15 cellular contexts compared by ENCODE assay signal in the genomic region with DNA sequence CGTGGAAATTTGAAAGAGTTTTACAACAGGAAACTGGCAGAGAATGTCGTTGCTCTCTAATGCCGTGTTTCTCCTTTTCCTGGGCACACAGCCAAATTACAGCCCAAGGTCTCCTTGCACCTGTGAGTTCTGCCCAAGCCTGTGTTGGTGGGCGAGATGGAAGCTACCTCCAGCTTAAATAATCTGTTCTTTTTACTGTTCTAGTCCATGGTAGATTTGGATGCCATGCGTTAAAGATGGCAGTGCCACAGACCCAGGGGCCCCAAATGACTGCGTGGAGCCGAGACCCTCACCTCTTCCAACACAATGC.
DNase-seq lines count a peak whose midpoint lies in the region; TF ChIP-seq lines count a peak whose summit lies in the region.
"Had no signal": no experiment of that assay in that cellular context is flagged by ENCODE, and none has a peak within 500 bp of the region (broad histone marks: within the 10 kb centered on the region; RNA-seq: fewer than 3 reads in every experiment).

No MANE protein-coding gene starts in this region.

- peaks cover 2% of the 10 kb centered on the region for H3K27me3 Mint-ChIP-seq in osteocyte (ENCODE audit: unreplicated experiment)

- no peaks in the 10 kb centered on the region for H3K36me3 Mint-ChIP-seq in osteocyte (ENCODE audit: unreplicated experiment)
- H3K36me3 Mint-ChIP-seq: T-cell had no signal

- peak in 2 of 3 experiments; percentile 26 to 43 for DNase-seq in NCI-H1417 (lab: John Stamatoyannopoulos, UW)
- DNase-seq in NCI-H1417 treated with DMSO at 0.1 percent for 48 hours (lab: John Stamatoyannopoulos, UW) = no peak
- peak; percentile 11 for DNase-seq in NCI-H128 (lab: John Stamatoyannopoulos, UW; ENCODE audit: unreplicated experiment)
- DNase-seq in osteocyte (ENCODE audit: extremely low spot score, unreplicated experiment) = peak; percentile 38
- no peak for DNase-seq in erythroblast (lab: John Stamatoyannopoulos, UW)
- DNase-seq in NCI-H1694 treated with DMSO at 0.1 percent for 48 hours (lab: John Stamatoyannopoulos, UW) = no peak
- no peak for DNase-seq in NK-92 treated with Interleukin-12 subunit alpha and Interleukin-12 subunit beta, amount 100 ng/mL, for 24 hours (lab: John Stamatoyannopoulos, UW)
- DNase-seq: 8988T; dermis blood vessel endothelial cell; NCI-H2227 treated with DMSO at 0.1 percent for 48 hours; Right ventricle myocardium superior; stimulated activated CD4-positive, alpha-beta T cell treated with anti-CD3 and anti-CD28 coated beads, Interleukin-4, amount 100 ng/mL, for 24 hours; T-cell had no signal

- no peak overlapping the region for H3K27ac Mint-ChIP-seq in osteocyte (ENCODE audit: unreplicated experiment)
- H3K27ac Mint-ChIP-seq: T-cell had no signal

- no peak for TF ChIP-seq CTCF in VCaP (conservative IDR thresholded peaks at IDR 0.05)
- no peak for TF ChIP-seq CTCF in osteocyte (IDR thresholded peaks at IDR 0.05)

- H3K9me3 Mint-ChIP-seq in osteocyte (ENCODE audit: unreplicated experiment) = peaks cover 9% of the 10 kb centered on the region
- H3K9me3 Mint-ChIP-seq: T-cell had no signal

- H3K27ac ChIP-seq in VCaP = peak overlapping the region; percentile 62
- H3K27ac ChIP-seq: cardiac muscle cell had no signal

- no peak overlapping the region for H3K4me3 Mint-ChIP-seq in osteocyte (ENCODE audit: unreplicated experiment)
- H3K4me3 Mint-ChIP-seq: T-cell had no signal

- no peak for TF ChIP-seq POLR2A in erythroblast (IDR thresholded peaks at IDR 0.05; ENCODE audit: low read length)

- no peaks in the 10 kb centered on the region for H3K4me1 Mint-ChIP-seq in osteocyte (ENCODE audit: unreplicated experiment)
- H3K4me1 Mint-ChIP-seq: T-cell had no signal

Comparison
In these comparisons a context has a peak if more than half of its experiments do, and no peak if none do; other contexts are left out.
1. DNase-seq: peak in NCI-H1417 (2 of 3), NCI-H128 (single experiment) and osteocyte (single experiment); none in NCI-H1417 treated with DMSO at 0.1 percent for 48 hours (single experiment), erythroblast (0 of 2), NCI-H1694 treated with DMSO at 0.1 percent for 48 hours (single experiment) and NK-92 treated with Interleukin-12 subunit alpha and Interleukin-12 subunit beta, amount 100 ng/mL, for 24 hours (single experiment).